In genomic region chr6:50128420-50129005, GRCh38 we compare ENCODE assay signal across 9 cellular contexts.
DNase-seq lines count a peak whose midpoint lies in the region; ATAC-seq and TF ChIP-seq lines count a peak whose summit lies in the region.
"Had no signal": no experiment of that assay in that cellular context is flagged by ENCODE, and none has a peak within 500 bp of the region (broad histone marks: within the 10 kb centered on the region; RNA-seq: fewer than 3 reads in every experiment).

No MANE protein-coding gene starts in this region.

- H3K4me3 Mint-ChIP-seq in neural crest cell = no peak overlapping the region
- no peak overlapping the region for H3K4me3 Mint-ChIP-seq in activated CD4-positive, alpha-beta T cell treated with anti-CD3 and anti-CD28 coated beads, Interleukin-2, amount 10 ng/mL, durations not matched to agents 24 days and 14 days
- H3K4me3 Mint-ChIP-seq: IgD-negative memory B cell had no signal

- intact Hi-C loops in activated CD4-positive, alpha-beta T cell treated with anti-CD3 and anti-CD28 coated beads, Interleukin-2, amount 10 ng/mL, durations not matched to agents 24 days and 14 days (cut with micrococcal nuclease) = loop anchor here (1.0 to 5.0 kb wide), 2 partner anchors 474 to 664 kb away; no protein-coding TSS in a partner anchor

- H3K9me3 Mint-ChIP-seq in neural crest cell = no peaks in the 10 kb centered on the region
- H3K9me3 Mint-ChIP-seq in activated CD4-positive, alpha-beta T cell treated with anti-CD3 and anti-CD28 coated beads, Interleukin-2, amount 10 ng/mL, durations not matched to agents 24 days and 14 days = no peaks in the 10 kb centered on the region
- H3K9me3 Mint-ChIP-seq in activated naive CD4-positive, alpha-beta T cell treated with anti-CD3 and anti-CD28 coated beads, Interleukin-2, amount 50 U/mL, for 72 hours = no peaks in the 10 kb centered on the region
- H3K9me3 Mint-ChIP-seq: IgD-negative memory B cell had no signal

- no peaks in the 10 kb centered on the region for H3K4me1 Mint-ChIP-seq in neural crest cell
- no peaks in the 10 kb centered on the region for H3K4me1 Mint-ChIP-seq in activated CD4-positive, alpha-beta T cell treated with anti-CD3 and anti-CD28 coated beads, Interleukin-2, amount 10 ng/mL, durations not matched to agents 24 days and 14 days
- H3K4me1 Mint-ChIP-seq: IgD-negative memory B cell had no signal

- TF ChIP-seq POLR2A in NB4 (IDR thresholded peaks at IDR 0.05; ENCODE audit: extremely low read depth, insufficient read length) = no peak

- POLR2A ChIA-PET in GM10248 (lab: Yijun Ruan, JAX) = no interaction called here

- H3K27ac Mint-ChIP-seq in neural crest cell (ENCODE audit: unreplicated experiment) = no peak overlapping the region
- H3K27ac Mint-ChIP-seq in activated CD4-positive, alpha-beta T cell treated with anti-CD3 and anti-CD28 coated beads, Interleukin-2, amount 10 ng/mL, durations not matched to agents 24 days and 14 days = no peak overlapping the region
- no peak overlapping the region for H3K27ac Mint-ChIP-seq in activated naive CD4-positive, alpha-beta T cell treated with anti-CD3 and anti-CD28 coated beads, Interleukin-2, amount 50 U/mL, for 72 hours
- H3K27ac Mint-ChIP-seq: IgD-negative memory B cell had no signal

- H3K27me3 Mint-ChIP-seq in neural crest cell (ENCODE audit: low read depth) = peaks cover 18% of the 10 kb centered on the region
- H3K27me3 Mint-ChIP-seq in activated CD4-positive, alpha-beta T cell treated with anti-CD3 and anti-CD28 coated beads, Interleukin-2, amount 10 ng/mL, durations not matched to agents 24 days and 14 days = no peaks in the 10 kb centered on the region
- H3K27me3 Mint-ChIP-seq: IgD-negative memory B cell had no signal

- ATAC-seq in HG03469 (IDR thresholded peaks at IDR 0.05; ENCODE audit: unreplicated experiment) = no peak
- ATAC-seq in GM19455 (IDR thresholded peaks at IDR 0.05; ENCODE audit: unreplicated experiment) = no peak
- no peak for ATAC-seq in activated naive CD4-positive, alpha-beta T cell treated with anti-CD3 and anti-CD28 coated beads, Interleukin-2, amount 50 U/mL, for 72 hours

- no peaks in the 10 kb centered on the region for H3K36me3 Mint-ChIP-seq in neural crest cell (ENCODE audit: low read depth)
- H3K36me3 Mint-ChIP-seq in activated CD4-positive, alpha-beta T cell treated with anti-CD3 and anti-CD28 coated beads, Interleukin-2, amount 10 ng/mL, durations not matched to agents 24 days and 14 days (ENCODE audit: low read depth) = no peaks in the 10 kb centered on the region
- no peaks in the 10 kb centered on the region for H3K36me3 Mint-ChIP-seq in activated naive CD4-positive, alpha-beta T cell treated with anti-CD3 and anti-CD28 coated beads, Interleukin-2, amount 50 U/mL, for 72 hours
- H3K36me3 Mint-ChIP-seq: IgD-negative memory B cell had no signal

- DNase-seq in GM10248 (ENCODE audit: extremely low spot score) = no peak
- peak; percentile 29 for DNase-seq in NB4 (ENCODE audit: low read depth)
- peak; percentile 33 to 44 for DNase-seq in cardiac fibroblast (ENCODE audit: low read depth in 2 of 2)
- DNase-seq in neural crest cell (ENCODE audit: low read depth, low spot score) = no peak
- DNase-seq in activated CD4-positive, alpha-beta T cell treated with anti-CD3 and anti-CD28 coated beads, Interleukin-2, amount 10 ng/mL, durations not matched to agents 24 days and 14 days = no peak
- DNase-seq in activated naive CD4-positive, alpha-beta T cell treated with anti-CD3 and anti-CD28 coated beads, Interleukin-2, amount 50 U/mL, for 72 hours (ENCODE audit: low spot score in 2 of 2) = no peak

- CTCF ChIA-PET in GM10248 (lab: Yijun Ruan, JAX) = interaction anchor here (0.8 to 1.3 kb wide), 4 partner anchors 10 to 479 kb away, joined by 3 to 4 read pairs (median 3); no protein-coding TSS in a partner anchor

- H3K4me3 ChIP-seq in NB4 (ENCODE audit: low read depth, low read length) (no peak overlapping the region), cardiac fibroblast (replicated peaks in 1 of 2; ENCODE audit: low read depth in 2 of 2, low read length in 2 of 2) (no peak overlapping the region)

- TF ChIP-seq CTCF in GM10248 (IDR thresholded peaks at IDR 0.05; ENCODE audit: control extremely low read depth, extremely low read depth, low read depth, missing control alignments) (peak; percentile 23), NB4 (IDR thresholded peaks at IDR 0.05; ENCODE audit: low read depth, low read length) (no peak), cardiac fibroblast (IDR thresholded peaks at IDR 0.05; ENCODE audit: low read depth, low read length) (peak; percentile 16), neural crest cell (conservative IDR thresholded peaks at IDR 0.05) (peak; percentile 82)

Comparison
In these comparisons a context has a peak if more than half of its experiments do, and no peak if none do; other contexts are left out.
1. DNase-seq: peak in NB4 (single experiment) and cardiac fibroblast (2 of 2); none in GM10248 (single experiment), neural crest cell (single experiment), activated CD4-positive, alpha-beta T cell treated with anti-CD3 and anti-CD28 coated beads, Interleukin-2, amount 10 ng/mL, durations not matched to agents 24 days and 14 days (single experiment) and activated naive CD4-positive, alpha-beta T cell treated with anti-CD3 and anti-CD28 coated beads, Interleukin-2, amount 50 U/mL, for 72 hours (0 of 2).